Comparison of ENCODE assay signal across 1 cellular context in the genomic region with DNA sequence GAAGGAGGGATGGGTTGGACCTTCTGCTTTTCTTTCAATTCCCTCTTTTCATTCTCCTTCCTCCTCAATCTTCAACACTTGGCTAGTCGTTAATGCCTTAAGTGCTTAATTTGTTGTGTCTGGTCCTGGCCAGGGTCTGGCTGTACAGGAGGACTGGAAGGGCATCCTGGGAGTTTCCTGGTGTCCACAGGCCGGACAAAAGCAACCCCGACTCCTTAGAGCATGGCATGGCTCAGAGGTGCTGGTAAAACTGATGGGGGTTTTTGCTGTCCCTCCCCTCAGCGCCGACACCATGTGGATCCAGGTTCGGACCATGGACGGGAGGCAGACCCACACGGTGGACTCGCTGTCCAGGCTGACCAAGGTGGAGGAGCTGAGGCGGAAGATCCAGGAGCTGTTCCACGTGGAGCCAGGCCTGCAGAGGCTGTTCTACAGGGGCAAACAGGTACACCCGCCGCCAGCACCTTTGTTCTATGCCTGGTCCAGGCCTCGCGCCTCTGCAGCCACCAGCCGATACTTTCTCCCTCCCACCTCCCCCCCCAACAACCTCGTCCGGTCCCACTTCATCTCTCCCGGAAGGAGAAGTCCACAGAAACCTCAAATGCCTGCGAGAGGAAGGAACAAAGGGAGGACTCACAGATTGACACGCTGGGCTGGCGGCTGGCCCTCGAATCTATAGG.
TF ChIP-seq lines count a peak whose summit lies in the region.

No MANE protein-coding gene starts in this region.

TF ChIP-seq in neural cell, 6 proteins besides CTCF, POLR2A, EP300 and RAD21:
- TF ChIP-seq POLR2AphosphoS5 (IDR thresholded peaks at IDR 0.05) (no peak), EZH2 (IDR thresholded peaks at IDR 0.05; ENCODE audit: borderline replicate concordance, insufficient read depth, low read length, poor library complexity, severe bottlenecking) (no peak), SMC3 (conservative IDR thresholded peaks at IDR 0.05; ENCODE audit: poor library complexity) (no peak), MXI1 (conservative IDR thresholded peaks at IDR 0.05; ENCODE audit: poor library complexity, severe bottlenecking) (no peak), TAF1 (IDR thresholded peaks at IDR 0.05; ENCODE audit: low read depth) (no peak)
- TF ChIP-seq, protein P1, sequence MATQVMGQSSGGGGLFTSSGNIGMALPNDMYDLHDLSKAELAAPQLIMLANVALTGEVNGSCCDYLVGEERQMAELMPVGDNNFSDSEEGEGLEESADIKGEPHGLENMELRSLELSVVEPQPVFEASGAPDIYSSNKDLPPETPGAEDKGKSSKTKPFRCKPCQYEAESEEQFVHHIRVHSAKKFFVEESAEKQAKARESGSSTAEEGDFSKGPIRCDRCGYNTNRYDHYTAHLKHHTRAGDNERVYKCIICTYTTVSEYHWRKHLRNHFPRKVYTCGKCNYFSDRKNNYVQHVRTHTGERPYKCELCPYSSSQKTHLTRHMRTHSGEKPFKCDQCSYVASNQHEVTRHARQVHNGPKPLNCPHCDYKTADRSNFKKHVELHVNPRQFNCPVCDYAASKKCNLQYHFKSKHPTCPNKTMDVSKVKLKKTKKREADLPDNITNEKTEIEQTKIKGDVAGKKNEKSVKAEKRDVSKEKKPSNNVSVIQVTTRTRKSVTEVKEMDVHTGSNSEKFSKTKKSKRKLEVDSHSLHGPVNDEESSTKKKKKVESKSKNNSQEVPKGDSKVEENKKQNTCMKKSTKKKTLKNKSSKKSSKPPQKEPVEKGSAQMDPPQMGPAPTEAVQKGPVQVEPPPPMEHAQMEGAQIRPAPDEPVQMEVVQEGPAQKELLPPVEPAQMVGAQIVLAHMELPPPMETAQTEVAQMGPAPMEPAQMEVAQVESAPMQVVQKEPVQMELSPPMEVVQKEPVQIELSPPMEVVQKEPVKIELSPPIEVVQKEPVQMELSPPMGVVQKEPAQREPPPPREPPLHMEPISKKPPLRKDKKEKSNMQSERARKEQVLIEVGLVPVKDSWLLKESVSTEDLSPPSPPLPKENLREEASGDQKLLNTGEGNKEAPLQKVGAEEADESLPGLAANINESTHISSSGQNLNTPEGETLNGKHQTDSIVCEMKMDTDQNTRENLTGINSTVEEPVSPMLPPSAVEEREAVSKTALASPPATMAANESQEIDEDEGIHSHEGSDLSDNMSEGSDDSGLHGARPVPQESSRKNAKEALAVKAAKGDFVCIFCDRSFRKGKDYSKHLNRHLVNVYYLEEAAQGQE (IDR thresholded peaks at IDR 0.05; ENCODE audit: borderline replicate concordance), result no peak
